In the genomic region with DNA sequence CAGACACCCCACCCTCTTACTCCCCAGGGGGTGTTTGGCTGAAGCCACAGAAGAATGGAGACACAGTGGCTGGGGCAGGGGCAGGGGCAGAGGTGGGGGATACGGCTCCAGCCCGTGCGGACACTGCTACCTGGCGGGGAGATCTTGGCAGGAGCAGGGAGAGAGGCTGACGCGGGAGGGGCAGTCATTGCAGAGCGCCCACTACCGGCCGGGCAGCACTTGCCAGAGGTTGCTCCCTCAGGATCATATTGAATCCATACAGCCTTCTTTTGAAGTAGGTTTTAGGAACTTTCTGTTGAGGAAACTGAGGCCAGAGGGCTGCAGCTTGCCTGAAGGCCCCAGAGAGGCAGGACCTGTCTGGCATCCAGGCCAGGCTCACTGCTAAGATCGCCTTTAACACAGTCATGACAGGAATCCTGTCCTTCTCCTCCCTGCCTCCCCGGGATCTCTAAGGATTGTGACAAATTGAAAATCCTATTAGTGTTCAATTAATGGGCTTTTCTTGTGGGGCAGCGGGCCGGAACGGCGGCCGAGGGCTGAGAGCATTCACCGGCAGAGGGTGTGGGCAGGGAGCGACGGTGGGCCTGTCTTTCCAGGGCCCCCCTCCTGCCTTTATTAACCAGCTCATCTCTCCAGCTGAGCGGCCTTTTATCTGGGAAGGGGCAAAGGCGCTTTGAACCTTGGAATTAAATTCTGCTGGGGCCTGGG, we compare ENCODE assay signal across 13 cellular contexts.
DNase-seq lines count a peak whose midpoint lies in the region; ATAC-seq, FAIRE-seq and TF ChIP-seq lines count a peak whose summit lies in the region.
"Had no signal": no experiment of that assay in that cellular context is flagged by ENCODE, and none has a peak within 500 bp of the region (broad histone marks: within the 10 kb centered on the region; RNA-seq: fewer than 3 reads in every experiment).

No MANE protein-coding gene starts in this region.

- H3K4me1 ChIP-seq in foreskin keratinocyte: no peaks in the 10 kb centered on the region

- peaks cover 83% of the 10 kb centered on the region for H3K27me3 ChIP-seq in foreskin keratinocyte

- TF ChIP-seq CTCF in foreskin keratinocyte (conservative IDR thresholded peaks at IDR 0.05): peak; percentile 40
- TF ChIP-seq CTCF in retinal pigment epithelial cell (conservative IDR thresholded peaks at IDR 0.05; ENCODE audit: low read depth, low read length): peak; percentile 51

- H3K4me3 ChIP-seq in retinal pigment epithelial cell (ENCODE audit: low read length): no peak overlapping the region

- ATAC-seq in foreskin keratinocyte: no peak
- ATAC-seq in HG02588 (IDR thresholded peaks at IDR 0.05; ENCODE audit: unreplicated experiment): no peak
- ATAC-seq: left colon had no signal

- H3K27ac ChIP-seq in foreskin keratinocyte: no peak overlapping the region

- FAIRE-seq in GM19239 (lab: Jason Lieb, UNC): no peak

- DNase-seq in DMS79 treated with DMSO at 0.1 percent for 48 hours (lab: John Stamatoyannopoulos, UW): peak; percentile 15
- no peak for DNase-seq in DMS79 (lab: John Stamatoyannopoulos, UW)
- peak; percentile 7 for DNase-seq in OCI-M1 (lab: John Stamatoyannopoulos, UW)
- no peak for DNase-seq in foreskin keratinocyte
- DNase-seq in retinal pigment epithelial cell (ENCODE audit: low read depth): no peak
- DNase-seq in GM19239 (ENCODE audit: insufficient read length, low spot score): no peak
- DNase-seq in activated CD4-positive, alpha-beta T cell treated with anti-CD3 and anti-CD28 coated beads for 4 hours: no peak
- DNase-seq: activated CD4-positive, alpha-beta T cell treated with anti-CD3 and anti-CD28 coated beads for 1 hour; activated T-cell treated with anti-CD3 and anti-CD28 coated beads, Interleukin-2, amount 50 U/mL, for 48 hours; NCI-H1436 treated with DMSO at 0.1 percent for 48 hours; occipital lobe had no signal

Comparison
In these comparisons a context has a peak if more than half of its experiments do, and no peak if none do; other contexts are left out.
1. DNase-seq: peak in DMS79 treated with DMSO at 0.1 percent for 48 hours (single experiment) and OCI-M1 (single experiment); none in DMS79 (single experiment), foreskin keratinocyte (0 of 2), retinal pigment epithelial cell (single experiment), GM19239 (single experiment) and activated CD4-positive, alpha-beta T cell treated with anti-CD3 and anti-CD28 coated beads for 4 hours (0 of 2).